33 cellular contexts compared by ENCODE assay signal in genomic region chr19:4320419-4320818, GRCh38. TPM values are rescaled to one million over a fixed set of nuclear protein-coding genes. Genes with fewer than 3 reads are reported as not detected.
"Had no signal": no experiment of that assay in that cellular context is flagged by ENCODE, and none has a peak within 500 bp of the region (broad histone marks: within the 10 kb centered on the region; RNA-seq: fewer than 3 reads in every experiment).

No MANE protein-coding gene starts in this region.

- ATAC-seq: esophagus mucosa, gastrocnemius medialis, heart right ventricle, left cardiac atrium, left lung, left ventricle myocardium superior, lower lobe of right lung, mucosa of descending colon had no signal

- H3K4me3 ChIP-seq: coronary artery, dorsolateral prefrontal cortex, esophagus squamous epithelium, gastrocnemius medialis, heart right ventricle, left lung, lower lobe of right lung, mucosa of descending colon had no signal

- H3K4me1 ChIP-seq: esophagus squamous epithelium, gastrocnemius medialis, heart right ventricle, left lung, lower lobe of right lung had no signal

- H3K27me3 ChIP-seq: dorsolateral prefrontal cortex, esophagus squamous epithelium, gastrocnemius medialis, left lung had no signal

- H3K36me3 ChIP-seq: gastrocnemius medialis, heart right ventricle, left lung, lower lobe of right lung had no signal

- DNase-seq: dermis blood vessel endothelial cell; dorsolateral prefrontal cortex; effector CD4-positive, alpha-beta T cell; effector memory CD4-positive, alpha-beta T cell; erythroblast; esophagus squamous epithelium; foreskin fibroblast; foreskin melanocyte; gastrocnemius medialis; glutamatergic neuron; head of caudate nucleus; heart right ventricle; hippocampal formation; left cardiac atrium; left ventricle myocardium superior; lower lobe of right lung; mesenchymal stem cell; mucosa of descending colon; naive B cell had no signal

- H3K9me3 ChIP-seq: gastrocnemius medialis, lower lobe of right lung, mucosa of descending colon had no signal

- H3K27ac ChIP-seq: coronary artery, epithelial cell of prostate, esophagus squamous epithelium, gastrocnemius medialis, heart right ventricle, left lung, lower lobe of right lung had no signal

- FAIRE-seq: colon, islet of Langerhans, keratinocyte had no signal

RNA-seq across cellular contexts. Expression of gene FSD1, which starts 16.0 kb away (rescaled TPM):
- total RNA-seq: gastrocnemius medialis, left cardiac atrium, left ventricle myocardium superior, mesenteric fat pad had no signal

RNA-seq across cellular contexts. Expression of gene TMIGD2, which starts 18.2 kb away (rescaled TPM):
- total RNA-seq: dermis blood vessel endothelial cell, gastrocnemius medialis, kidney epithelial cell, left ventricle myocardium superior, lower leg skin, lung microvascular endothelial cell, mesothelial cell of epicardium, myocyte had no signal
- polyA plus RNA-seq: keratinocyte had no signal

RNA-seq across cellular contexts. Expression of gene SHD, which starts 41.4 kb away (rescaled TPM):
- total RNA-seq: dermis blood vessel endothelial cell, esophagus mucosa, esophagus squamous epithelium, glomerular endothelial cell, kidney epithelial cell, left lung, left ventricle myocardium superior, lower leg skin, lower lobe of right lung, lung microvascular endothelial cell, mesenteric fat pad had no signal
- polyA plus RNA-seq: keratinocyte had no signal
